In the genomic region with DNA sequence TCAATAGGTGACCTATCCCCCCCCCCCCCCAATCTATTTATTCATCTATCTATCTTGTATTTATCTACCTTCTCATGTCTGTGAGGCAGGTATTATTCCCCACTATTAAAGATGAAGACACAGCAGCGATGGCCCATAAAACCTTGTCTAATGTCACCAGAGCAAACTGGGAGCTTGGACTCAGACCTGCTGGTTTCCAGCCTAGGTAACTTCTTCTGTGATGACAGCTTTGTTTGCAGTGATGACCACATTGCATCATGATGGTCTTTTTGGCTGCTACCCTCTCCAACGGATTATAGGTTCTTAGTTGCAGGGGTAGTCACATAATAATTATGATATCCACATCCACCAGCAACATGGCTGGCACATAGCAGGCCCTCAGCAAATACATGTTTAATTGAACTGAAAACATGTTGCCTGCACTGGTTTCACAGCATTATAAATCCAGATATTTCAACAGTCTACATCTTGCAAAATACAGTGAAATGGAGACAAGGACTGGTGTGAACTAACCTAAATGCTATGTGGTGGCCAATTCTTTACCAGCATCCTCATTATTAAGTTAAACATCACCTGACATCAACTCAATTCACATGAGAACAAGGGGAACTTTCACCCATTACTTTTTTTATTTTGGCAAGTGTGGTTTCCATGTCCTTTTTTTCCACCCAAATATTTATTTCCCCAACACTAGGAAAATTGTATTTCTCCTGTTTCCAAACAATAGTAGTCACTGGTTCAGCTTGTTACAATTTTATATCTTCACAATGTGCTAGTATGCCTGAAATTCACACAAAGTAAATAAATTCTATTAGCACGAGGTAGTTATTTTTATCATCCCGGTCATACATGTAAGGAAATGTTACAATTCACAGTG, we compare ENCODE assay signal across 2 cellular contexts.
TF ChIP-seq lines count a peak whose summit lies in the region.

No MANE protein-coding gene starts in this region.

TF ChIP-seq in liver, 16 proteins besides CTCF, POLR2A, EP300 and RAD21 (continued from another document):
- TF ChIP-seq, protein P1, sequence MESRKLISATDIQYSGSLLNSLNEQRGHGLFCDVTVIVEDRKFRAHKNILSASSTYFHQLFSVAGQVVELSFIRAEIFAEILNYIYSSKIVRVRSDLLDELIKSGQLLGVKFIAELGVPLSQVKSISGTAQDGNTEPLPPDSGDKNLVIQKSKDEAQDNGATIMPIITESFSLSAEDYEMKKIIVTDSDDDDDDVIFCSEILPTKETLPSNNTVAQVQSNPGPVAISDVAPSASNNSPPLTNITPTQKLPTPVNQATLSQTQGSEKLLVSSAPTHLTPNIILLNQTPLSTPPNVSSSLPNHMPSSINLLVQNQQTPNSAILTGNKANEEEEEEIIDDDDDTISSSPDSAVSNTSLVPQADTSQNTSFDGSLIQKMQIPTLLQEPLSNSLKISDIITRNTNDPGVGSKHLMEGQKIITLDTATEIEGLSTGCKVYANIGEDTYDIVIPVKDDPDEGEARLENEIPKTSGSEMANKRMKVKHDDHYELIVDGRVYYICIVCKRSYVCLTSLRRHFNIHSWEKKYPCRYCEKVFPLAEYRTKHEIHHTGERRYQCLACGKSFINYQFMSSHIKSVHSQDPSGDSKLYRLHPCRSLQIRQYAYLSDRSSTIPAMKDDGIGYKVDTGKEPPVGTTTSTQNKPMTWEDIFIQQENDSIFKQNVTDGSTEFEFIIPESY (IDR thresholded peaks at IDR 0.05): no peak
- TF ChIP-seq EGR1 (IDR thresholded peaks at IDR 0.05; ENCODE audit: low read depth in 2 of 2) (no peak), SP1 (IDR thresholded peaks at IDR 0.05) (no peak), JUND (IDR thresholded peaks at IDR 0.05) (no peak), HNF4A (conservative IDR thresholded peaks at IDR 0.05) (no peak), RXRA (IDR thresholded peaks at IDR 0.05) (no peak)
- TF ChIP-seq, protein P2, sequence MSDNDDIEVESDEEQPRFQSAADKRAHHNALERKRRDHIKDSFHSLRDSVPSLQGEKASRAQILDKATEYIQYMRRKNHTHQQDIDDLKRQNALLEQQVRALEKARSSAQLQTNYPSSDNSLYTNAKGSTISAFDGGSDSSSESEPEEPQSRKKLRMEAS (IDR thresholded peaks at IDR 0.05): no peak
- TF ChIP-seq, protein P3, sequence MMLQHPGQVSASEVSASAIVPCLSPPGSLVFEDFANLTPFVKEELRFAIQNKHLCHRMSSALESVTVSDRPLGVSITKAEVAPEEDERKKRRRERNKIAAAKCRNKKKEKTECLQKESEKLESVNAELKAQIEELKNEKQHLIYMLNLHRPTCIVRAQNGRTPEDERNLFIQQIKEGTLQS (IDR thresholded peaks at IDR 0.05): peak; percentile 27
TF ChIP-seq in liver: peak in this region for 1.

TF ChIP-seq in HepG2, 621 proteins besides CTCF, POLR2A, EP300 and RAD21 (continued from another document):
- TF ChIP-seq JDP2 (CRISPR knock-in tag; IDR thresholded peaks at IDR 0.05; ENCODE audit: borderline replicate concordance) (no peak), BORCS8-MEF2B (CRISPR knock-in tag; IDR thresholded peaks at IDR 0.05) (no peak), NFRKB (IDR thresholded peaks at IDR 0.05) (no peak), RFXANK (CRISPR knock-in tag; IDR thresholded peaks at IDR 0.05) (no peak), SIN3A (IDR thresholded peaks at IDR 0.05; ENCODE audit: borderline replicate concordance, low read depth, low read length) (no peak), FOXC1 (CRISPR knock-in tag; IDR thresholded peaks at IDR 0.05; ENCODE audit: borderline replicate concordance) (no peak), EZH2 (conservative IDR thresholded peaks at IDR 0.05; ENCODE audit: low read depth, low read length) (no peak), GATAD2A (CRISPR knock-in tag; IDR thresholded peaks at IDR 0.05) (no peak), DR1 (CRISPR knock-in tag; IDR thresholded peaks at IDR 0.05) (no peak), NR2F2 (IDR thresholded peaks at IDR 0.05; ENCODE audit: borderline replicate concordance, low read depth) (no peak), PHF20 (CRISPR knock-in tag; IDR thresholded peaks at IDR 0.05) (no peak), TEAD3 (CRISPR knock-in tag; optimal IDR thresholded peaks at IDR 0.05; ENCODE audit: borderline replicate concordance) (no peak), CHD2 (IDR thresholded peaks at IDR 0.05; ENCODE audit: low read depth, low read length) (no peak)
- TF ChIP-seq, protein P4, sequence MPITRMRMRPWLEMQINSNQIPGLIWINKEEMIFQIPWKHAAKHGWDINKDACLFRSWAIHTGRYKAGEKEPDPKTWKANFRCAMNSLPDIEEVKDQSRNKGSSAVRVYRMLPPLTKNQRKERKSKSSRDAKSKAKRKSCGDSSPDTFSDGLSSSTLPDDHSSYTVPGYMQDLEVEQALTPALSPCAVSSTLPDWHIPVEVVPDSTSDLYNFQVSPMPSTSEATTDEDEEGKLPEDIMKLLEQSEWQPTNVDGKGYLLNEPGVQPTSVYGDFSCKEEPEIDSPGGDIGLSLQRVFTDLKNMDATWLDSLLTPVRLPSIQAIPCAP (CRISPR knock-in tag; IDR thresholded peaks at IDR 0.05; ENCODE audit: low read depth): no peak
- TF ChIP-seq, protein P5, sequence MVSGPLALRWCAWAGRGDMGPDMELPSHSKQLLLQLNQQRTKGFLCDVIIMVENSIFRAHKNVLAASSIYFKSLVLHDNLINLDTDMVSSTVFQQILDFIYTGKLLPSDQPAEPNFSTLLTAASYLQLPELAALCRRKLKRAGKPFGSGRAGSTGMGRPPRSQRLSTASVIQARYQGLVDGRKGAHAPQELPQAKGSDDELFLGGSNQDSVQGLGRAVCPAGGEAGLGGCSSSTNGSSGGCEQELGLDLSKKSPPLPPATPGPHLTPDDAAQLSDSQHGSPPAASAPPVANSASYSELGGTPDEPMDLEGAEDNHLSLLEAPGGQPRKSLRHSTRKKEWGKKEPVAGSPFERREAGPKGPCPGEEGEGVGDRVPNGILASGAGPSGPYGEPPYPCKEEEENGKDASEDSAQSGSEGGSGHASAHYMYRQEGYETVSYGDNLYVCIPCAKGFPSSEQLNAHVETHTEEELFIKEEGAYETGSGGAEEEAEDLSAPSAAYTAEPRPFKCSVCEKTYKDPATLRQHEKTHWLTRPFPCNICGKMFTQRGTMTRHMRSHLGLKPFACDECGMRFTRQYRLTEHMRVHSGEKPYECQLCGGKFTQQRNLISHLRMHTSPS (CRISPR knock-in tag; IDR thresholded peaks at IDR 0.05; ENCODE audit: low read depth): no peak
- TF ChIP-seq, protein P6, sequence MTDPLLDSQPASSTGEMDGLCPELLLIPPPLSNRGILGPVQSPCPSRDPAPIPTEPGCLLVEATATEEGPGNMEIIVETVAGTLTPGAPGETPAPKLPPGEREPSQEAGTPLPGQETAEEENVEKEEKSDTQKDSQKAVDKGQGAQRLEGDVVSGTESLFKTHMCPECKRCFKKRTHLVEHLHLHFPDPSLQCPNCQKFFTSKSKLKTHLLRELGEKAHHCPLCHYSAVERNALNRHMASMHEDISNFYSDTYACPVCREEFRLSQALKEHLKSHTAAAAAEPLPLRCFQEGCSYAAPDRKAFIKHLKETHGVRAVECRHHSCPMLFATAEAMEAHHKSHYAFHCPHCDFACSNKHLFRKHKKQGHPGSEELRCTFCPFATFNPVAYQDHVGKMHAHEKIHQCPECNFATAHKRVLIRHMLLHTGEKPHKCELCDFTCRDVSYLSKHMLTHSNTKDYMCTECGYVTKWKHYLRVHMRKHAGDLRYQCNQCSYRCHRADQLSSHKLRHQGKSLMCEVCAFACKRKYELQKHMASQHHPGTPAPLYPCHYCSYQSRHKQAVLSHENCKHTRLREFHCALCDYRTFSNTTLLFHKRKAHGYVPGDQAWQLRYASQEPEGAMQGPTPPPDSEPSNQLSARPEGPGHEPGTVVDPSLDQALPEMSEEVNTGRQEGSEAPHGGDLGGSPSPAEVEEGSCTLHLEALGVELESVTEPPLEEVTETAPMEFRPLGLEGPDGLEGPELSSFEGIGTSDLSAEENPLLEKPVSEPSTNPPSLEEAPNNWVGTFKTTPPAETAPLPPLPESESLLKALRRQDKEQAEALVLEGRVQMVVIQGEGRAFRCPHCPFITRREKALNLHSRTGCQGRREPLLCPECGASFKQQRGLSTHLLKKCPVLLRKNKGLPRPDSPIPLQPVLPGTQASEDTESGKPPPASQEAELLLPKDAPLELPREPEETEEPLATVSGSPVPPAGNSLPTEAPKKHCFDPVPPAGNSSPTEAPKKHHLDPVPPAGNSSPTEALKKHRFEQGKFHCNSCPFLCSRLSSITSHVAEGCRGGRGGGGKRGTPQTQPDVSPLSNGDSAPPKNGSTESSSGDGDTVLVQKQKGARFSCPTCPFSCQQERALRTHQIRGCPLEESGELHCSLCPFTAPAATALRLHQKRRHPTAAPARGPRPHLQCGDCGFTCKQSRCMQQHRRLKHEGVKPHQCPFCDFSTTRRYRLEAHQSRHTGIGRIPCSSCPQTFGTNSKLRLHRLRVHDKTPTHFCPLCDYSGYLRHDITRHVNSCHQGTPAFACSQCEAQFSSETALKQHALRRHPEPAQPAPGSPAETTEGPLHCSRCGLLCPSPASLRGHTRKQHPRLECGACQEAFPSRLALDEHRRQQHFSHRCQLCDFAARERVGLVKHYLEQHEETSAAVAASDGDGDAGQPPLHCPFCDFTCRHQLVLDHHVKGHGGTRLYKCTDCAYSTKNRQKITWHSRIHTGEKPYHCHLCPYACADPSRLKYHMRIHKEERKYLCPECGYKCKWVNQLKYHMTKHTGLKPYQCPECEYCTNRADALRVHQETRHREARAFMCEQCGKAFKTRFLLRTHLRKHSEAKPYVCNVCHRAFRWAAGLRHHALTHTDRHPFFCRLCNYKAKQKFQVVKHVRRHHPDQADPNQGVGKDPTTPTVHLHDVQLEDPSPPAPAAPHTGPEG (CRISPR knock-in tag; IDR thresholded peaks at IDR 0.05): no peak
- TF ChIP-seq, protein P7, sequence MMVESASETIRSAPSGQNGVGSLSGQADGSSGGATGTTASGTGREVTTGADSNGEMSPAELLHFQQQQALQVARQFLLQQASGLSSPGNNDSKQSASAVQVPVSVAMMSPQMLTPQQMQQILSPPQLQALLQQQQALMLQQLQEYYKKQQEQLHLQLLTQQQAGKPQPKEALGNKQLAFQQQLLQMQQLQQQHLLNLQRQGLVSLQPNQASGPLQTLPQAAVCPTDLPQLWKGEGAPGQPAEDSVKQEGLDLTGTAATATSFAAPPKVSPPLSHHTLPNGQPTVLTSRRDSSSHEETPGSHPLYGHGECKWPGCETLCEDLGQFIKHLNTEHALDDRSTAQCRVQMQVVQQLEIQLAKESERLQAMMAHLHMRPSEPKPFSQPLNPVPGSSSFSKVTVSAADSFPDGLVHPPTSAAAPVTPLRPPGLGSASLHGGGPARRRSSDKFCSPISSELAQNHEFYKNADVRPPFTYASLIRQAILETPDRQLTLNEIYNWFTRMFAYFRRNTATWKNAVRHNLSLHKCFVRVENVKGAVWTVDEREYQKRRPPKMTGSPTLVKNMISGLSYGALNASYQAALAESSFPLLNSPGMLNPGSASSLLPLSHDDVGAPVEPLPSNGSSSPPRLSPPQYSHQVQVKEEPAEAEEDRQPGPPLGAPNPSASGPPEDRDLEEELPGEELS (CRISPR knock-in tag; IDR thresholded peaks at IDR 0.05): no peak
- TF ChIP-seq, protein P8, sequence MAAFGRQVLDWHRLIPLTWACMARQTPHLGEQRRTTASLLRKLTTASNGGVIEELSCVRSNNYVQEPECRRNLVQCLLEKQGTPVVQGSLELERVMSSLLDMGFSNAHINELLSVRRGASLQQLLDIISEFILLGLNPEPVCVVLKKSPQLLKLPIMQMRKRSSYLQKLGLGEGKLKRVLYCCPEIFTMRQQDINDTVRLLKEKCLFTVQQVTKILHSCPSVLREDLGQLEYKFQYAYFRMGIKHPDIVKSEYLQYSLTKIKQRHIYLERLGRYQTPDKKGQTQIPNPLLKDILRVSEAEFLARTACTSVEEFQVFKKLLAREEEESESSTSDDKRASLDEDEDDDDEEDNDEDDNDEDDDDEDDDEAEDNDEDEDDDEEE (CRISPR knock-in tag; IDR thresholded peaks at IDR 0.05): no peak
